Comparison of ENCODE assay signal across 2 cellular contexts in genomic region chr22:46449974-46450745, GRCh38.
TF ChIP-seq lines count a peak whose summit lies in the region.

No MANE protein-coding gene starts in this region.

TF ChIP-seq in HCT116, 20 proteins besides CTCF, POLR2A, EP300 and RAD21:
- TF ChIP-seq FOSL1 (IDR thresholded peaks at IDR 0.05; ENCODE audit: low read depth) (no peak), POLR2AphosphoS5 (IDR thresholded peaks at IDR 0.05; ENCODE audit: low read depth, low read length) (no peak), ELF1 (IDR thresholded peaks at IDR 0.05; ENCODE audit: borderline replicate concordance, low read depth) (no peak), EZH2 (IDR thresholded peaks at IDR 0.05) (no peak), EZH2phosphoT487 (IDR thresholded peaks at IDR 0.05; ENCODE audit: borderline replicate concordance) (no peak), YY1 (IDR thresholded peaks at IDR 0.05; ENCODE audit: extremely low read depth, insufficient replicate concordance, low read depth, low read length) (no peak)
- TF ChIP-seq, protein P1, sequence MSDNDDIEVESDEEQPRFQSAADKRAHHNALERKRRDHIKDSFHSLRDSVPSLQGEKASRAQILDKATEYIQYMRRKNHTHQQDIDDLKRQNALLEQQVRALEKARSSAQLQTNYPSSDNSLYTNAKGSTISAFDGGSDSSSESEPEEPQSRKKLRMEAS (IDR thresholded peaks at IDR 0.05): no peak
TF ChIP-seq in HCT116: peak in this region for 0.

TF ChIP-seq in H1, 55 proteins besides CTCF, POLR2A, EP300 and RAD21:
- TF ChIP-seq NRF1 (IDR thresholded peaks at IDR 0.05; ENCODE audit: low read depth, low read length) (no peak), SP1 (IDR thresholded peaks at IDR 0.05; ENCODE audit: low read depth, low read length) (no peak), CHD7 (IDR thresholded peaks at IDR 0.05; ENCODE audit: insufficient replicate concordance, low read length) (no peak), YY1 (IDR thresholded peaks at IDR 0.05; ENCODE audit: low read depth, low read length) (no peak), BRCA1 (IDR thresholded peaks at IDR 0.05; ENCODE audit: low read depth, low read length) (no peak), KDM4A (IDR thresholded peaks at IDR 0.05; ENCODE audit: low read depth, low read length, severe bottlenecking) (no peak), POLR2AphosphoS5 (IDR thresholded peaks at IDR 0.05; ENCODE audit: low read depth, low read length) (no peak), KDM1A (IDR thresholded peaks at IDR 0.05; ENCODE audit: borderline replicate concordance, low read length) (no peak), RBBP5 (IDR thresholded peaks at IDR 0.05; ENCODE audit: borderline replicate concordance, low read depth, low read length) (no peak), SIRT6 (IDR thresholded peaks at IDR 0.05; ENCODE audit: low read length) (no peak), JUN (IDR thresholded peaks at IDR 0.05; ENCODE audit: low read depth, low read length) (no peak), HDAC6 (IDR thresholded peaks at IDR 0.05; ENCODE audit: low read depth, low read length) (no peak), ATF3 (IDR thresholded peaks at IDR 0.05; ENCODE audit: insufficient read depth, low read depth, low read length) (no peak), NANOG (IDR thresholded peaks at IDR 0.05; ENCODE audit: insufficient read depth, low read depth, low read length, poor library complexity, severe bottlenecking) (no peak), BACH1 (IDR thresholded peaks at IDR 0.05; ENCODE audit: low read length) (no peak), TEAD4 (IDR thresholded peaks at IDR 0.05; ENCODE audit: low read depth, low read length) (no peak), POU5F1 (IDR thresholded peaks at IDR 0.05; ENCODE audit: low read depth, low read length) (no peak), CBX8 (IDR thresholded peaks at IDR 0.05; ENCODE audit: borderline replicate concordance, low read depth, low read length) (no peak), TCF12 (IDR thresholded peaks at IDR 0.05; ENCODE audit: low read depth, low read length) (no peak)
